Comparison of ENCODE assay signal across 8 cellular contexts in genomic region chr19:3357731-3358391, GRCh38. TPM values are rescaled to one million over a fixed set of nuclear protein-coding genes. Genes with fewer than 3 reads are reported as not detected.
DNase-seq lines count a peak whose midpoint lies in the region; TF ChIP-seq lines count a peak whose summit lies in the region.

No MANE protein-coding gene starts in this region.

- no peak for TF ChIP-seq CTCF in hepatocyte (IDR thresholded peaks at IDR 0.05; ENCODE audit: poor library complexity)

- peak overlapping the region; percentile 21 for H3K4me3 ChIP-seq in hepatocyte

- H3K9me3 ChIP-seq in hepatocyte (ENCODE audit: low read depth) = no peaks in the 10 kb centered on the region

- peaks cover 29% of the 10 kb centered on the region for H3K27me3 Mint-ChIP-seq in activated CD4-positive, alpha-beta memory T cell treated with anti-CD3 and anti-CD28 coated beads, Interleukin-2, amount 10 ng/mL, durations not matched to agents 7 days and 5 days

- peak overlapping the region; percentile 46 for H3K4me3 Mint-ChIP-seq in activated CD4-positive, alpha-beta memory T cell treated with anti-CD3 and anti-CD28 coated beads, Interleukin-2, amount 10 ng/mL, durations not matched to agents 7 days and 5 days

- H3K4me1 Mint-ChIP-seq in activated CD4-positive, alpha-beta memory T cell treated with anti-CD3 and anti-CD28 coated beads, Interleukin-2, amount 10 ng/mL, durations not matched to agents 7 days and 5 days = peaks cover 25% of the 10 kb centered on the region

- no peaks in the 10 kb centered on the region for H3K36me3 Mint-ChIP-seq in activated CD4-positive, alpha-beta memory T cell treated with anti-CD3 and anti-CD28 coated beads, Interleukin-2, amount 10 ng/mL, durations not matched to agents 7 days and 5 days (ENCODE audit: low read depth)

- no peaks in the 10 kb centered on the region for H3K9me2 ChIP-seq in hepatocyte (replicated peaks; ENCODE audit: insufficient read depth)

- 9% methylated on average over 17 of the region's 19 CpGs for WGBS in hepatocyte (ENCODE audit: low lambda C conversion rate, missing lambda C conversion rate)

- CTCF ChIA-PET in activated CD4-positive, alpha-beta memory T cell treated with anti-CD3 and anti-CD28 coated beads, Interleukin-2, amount 10 ng/mL, durations not matched to agents 7 days and 5 days (lab: Charles Lee) = no interaction called here

- no peak overlapping the region for H3K27ac ChIP-seq in hepatocyte

- H3K9me3 Mint-ChIP-seq in activated CD4-positive, alpha-beta memory T cell treated with anti-CD3 and anti-CD28 coated beads, Interleukin-2, amount 10 ng/mL, durations not matched to agents 7 days and 5 days = no peaks in the 10 kb centered on the region

- H3K36me3 ChIP-seq in hepatocyte (replicated peaks; ENCODE audit: insufficient read depth, low read depth) = no peaks in the 10 kb centered on the region

- peaks cover 52% of the 10 kb centered on the region for H3K27me3 ChIP-seq in hepatocyte

- no peak overlapping the region for H2AFZ ChIP-seq in hepatocyte

- H3K4me1 ChIP-seq in hepatocyte (ENCODE audit: insufficient read depth) = peaks cover 12% of the 10 kb centered on the region

- peaks cover 7% of the 10 kb centered on the region for H3K79me2 ChIP-seq in hepatocyte

- H3K4me2 ChIP-seq in hepatocyte = peak overlapping the region; percentile 96

- POLR2A ChIA-PET in activated CD4-positive, alpha-beta memory T cell treated with anti-CD3 and anti-CD28 coated beads, Interleukin-2, amount 10 ng/mL, durations not matched to agents 7 days and 5 days (lab: Charles Lee) = no interaction called here

- no peaks in the 10 kb centered on the region for H4K20me1 ChIP-seq in hepatocyte (ENCODE audit: insufficient read depth, poor library complexity, severe bottlenecking)

- DNase-seq in DMS 273 (lab: John Stamatoyannopoulos, UW; ENCODE audit: unreplicated experiment) (peak; percentile 53), DMS 273 treated with DMSO at 0.1 percent for 48 hours (lab: John Stamatoyannopoulos, UW) (no peak), hepatocyte (ENCODE audit: low spot score) (no peak), SKM-1 (lab: John Stamatoyannopoulos, UW; ENCODE audit: unreplicated experiment) (no peak), C1 segment of cervical spinal cord (lab: John Stamatoyannopoulos, UW) (no peak), A172 (ENCODE audit: low spot score) (no peak)
- DNase-seq in activated CD4-positive, alpha-beta memory T cell treated with anti-CD3 and anti-CD28 coated beads, Interleukin-2, amount 10 ng/mL, durations not matched to agents 7 days and 5 days = no peak
- peak; percentile 4 for DNase-seq in stimulated activated naive CD4-positive, alpha-beta T cell treated with Interleukin-2 at 50 U/mL for 16 hours (lab: John Stamatoyannopoulos, UW)

- no peak overlapping the region for H3K27ac Mint-ChIP-seq in activated CD4-positive, alpha-beta memory T cell treated with anti-CD3 and anti-CD28 coated beads, Interleukin-2, amount 10 ng/mL, durations not matched to agents 7 days and 5 days

RNA-seq across cellular contexts. Expression of gene NFIC, which starts 8.5 kb away (rescaled TPM):
- 10 to 100 TPM; 12.6 to 13.1 TPM for total RNA-seq in activated CD4-positive, alpha-beta memory T cell treated with anti-CD3 and anti-CD28 coated beads, Interleukin-2, amount 10 ng/mL, durations not matched to agents 7 days and 5 days
- 7.1 and 7.8 TPM in 2 replicates for total RNA-seq in hepatocyte
- 20.9 and 30.5 TPM in 2 replicates for polyA plus RNA-seq in hepatocyte
- 26.2 and 32.5 TPM in 2 replicates for total RNA-seq in A172 (2014; rRNA removed; shearing (Covaris generic))

Comparison
In these comparisons a context has a peak if more than half of its experiments do, and no peak if none do; other contexts are left out.
1. DNase-seq: peak in DMS 273 (single experiment) and stimulated activated naive CD4-positive, alpha-beta T cell treated with Interleukin-2 at 50 U/mL for 16 hours (single experiment); none in DMS 273 treated with DMSO at 0.1 percent for 48 hours (single experiment), activated CD4-positive, alpha-beta memory T cell treated with anti-CD3 and anti-CD28 coated beads, Interleukin-2, amount 10 ng/mL, durations not matched to agents 7 days and 5 days (single experiment), hepatocyte (single experiment), SKM-1 (single experiment), C1 segment of cervical spinal cord (0 of 14) and A172 (single experiment).